Comparison of ENCODE assay signal across 3 cellular contexts in the genomic region with DNA sequence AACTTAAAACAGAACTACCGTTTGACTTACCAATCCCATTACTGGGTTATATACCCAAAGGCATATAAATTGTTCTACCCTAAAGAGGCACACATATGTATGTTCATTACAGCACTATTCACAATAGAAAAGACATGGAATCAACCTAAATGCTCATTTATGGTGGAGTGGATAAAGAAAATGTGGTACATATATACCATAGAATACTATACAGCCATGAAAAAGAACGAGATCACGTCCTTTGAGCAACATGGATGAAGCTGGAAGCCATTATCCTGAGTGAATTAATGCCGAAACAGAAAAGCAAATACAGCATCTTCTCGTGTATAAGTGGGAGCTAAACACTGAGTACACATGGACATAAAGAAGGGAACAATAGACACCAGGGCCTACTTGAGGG.
TF ChIP-seq lines count a peak whose summit lies in the region.

No MANE protein-coding gene starts in this region.

TF ChIP-seq in SK-N-SH treated with all-trans-retinoic acid at 6 μM for 48 hours, 23 proteins besides CTCF, POLR2A, EP300 and RAD21:
- TF ChIP-seq SNAI2 (CRISPR knock-in tag; IDR thresholded peaks at IDR 0.05) (no peak), OSR1 (CRISPR knock-in tag; IDR thresholded peaks at IDR 0.05) (no peak), ZNF565 (CRISPR knock-in tag; conservative IDR thresholded peaks at IDR 0.05; ENCODE audit: low read depth) (no peak), ZNF8 (CRISPR knock-in tag; IDR thresholded peaks at IDR 0.05) (peak; percentile 84), ZNF70 (CRISPR knock-in tag; IDR thresholded peaks at IDR 0.05) (no peak), ZC3H10 (CRISPR knock-in tag; IDR thresholded peaks at IDR 0.05) (no peak)
- TF ChIP-seq, protein P1, sequence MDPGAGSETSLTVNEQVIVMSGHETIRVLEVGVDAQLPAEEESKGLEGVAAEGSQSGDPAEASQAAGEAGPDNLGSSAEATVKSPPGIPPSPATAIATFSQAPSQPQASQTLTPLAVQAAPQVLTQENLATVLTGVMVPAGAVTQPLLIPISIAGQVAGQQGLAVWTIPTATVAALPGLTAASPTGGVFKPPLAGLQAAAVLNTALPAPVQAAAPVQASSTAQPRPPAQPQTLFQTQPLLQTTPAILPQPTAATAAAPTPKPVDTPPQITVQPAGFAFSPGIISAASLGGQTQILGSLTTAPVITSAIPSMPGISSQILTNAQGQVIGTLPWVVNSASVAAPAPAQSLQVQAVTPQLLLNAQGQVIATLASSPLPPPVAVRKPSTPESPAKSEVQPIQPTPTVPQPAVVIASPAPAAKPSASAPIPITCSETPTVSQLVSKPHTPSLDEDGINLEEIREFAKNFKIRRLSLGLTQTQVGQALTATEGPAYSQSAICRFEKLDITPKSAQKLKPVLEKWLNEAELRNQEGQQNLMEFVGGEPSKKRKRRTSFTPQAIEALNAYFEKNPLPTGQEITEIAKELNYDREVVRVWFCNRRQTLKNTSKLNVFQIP (CRISPR knock-in tag; IDR thresholded peaks at IDR 0.05; ENCODE audit: borderline replicate concordance, low read depth) = no peak
- TF ChIP-seq, protein P2, sequence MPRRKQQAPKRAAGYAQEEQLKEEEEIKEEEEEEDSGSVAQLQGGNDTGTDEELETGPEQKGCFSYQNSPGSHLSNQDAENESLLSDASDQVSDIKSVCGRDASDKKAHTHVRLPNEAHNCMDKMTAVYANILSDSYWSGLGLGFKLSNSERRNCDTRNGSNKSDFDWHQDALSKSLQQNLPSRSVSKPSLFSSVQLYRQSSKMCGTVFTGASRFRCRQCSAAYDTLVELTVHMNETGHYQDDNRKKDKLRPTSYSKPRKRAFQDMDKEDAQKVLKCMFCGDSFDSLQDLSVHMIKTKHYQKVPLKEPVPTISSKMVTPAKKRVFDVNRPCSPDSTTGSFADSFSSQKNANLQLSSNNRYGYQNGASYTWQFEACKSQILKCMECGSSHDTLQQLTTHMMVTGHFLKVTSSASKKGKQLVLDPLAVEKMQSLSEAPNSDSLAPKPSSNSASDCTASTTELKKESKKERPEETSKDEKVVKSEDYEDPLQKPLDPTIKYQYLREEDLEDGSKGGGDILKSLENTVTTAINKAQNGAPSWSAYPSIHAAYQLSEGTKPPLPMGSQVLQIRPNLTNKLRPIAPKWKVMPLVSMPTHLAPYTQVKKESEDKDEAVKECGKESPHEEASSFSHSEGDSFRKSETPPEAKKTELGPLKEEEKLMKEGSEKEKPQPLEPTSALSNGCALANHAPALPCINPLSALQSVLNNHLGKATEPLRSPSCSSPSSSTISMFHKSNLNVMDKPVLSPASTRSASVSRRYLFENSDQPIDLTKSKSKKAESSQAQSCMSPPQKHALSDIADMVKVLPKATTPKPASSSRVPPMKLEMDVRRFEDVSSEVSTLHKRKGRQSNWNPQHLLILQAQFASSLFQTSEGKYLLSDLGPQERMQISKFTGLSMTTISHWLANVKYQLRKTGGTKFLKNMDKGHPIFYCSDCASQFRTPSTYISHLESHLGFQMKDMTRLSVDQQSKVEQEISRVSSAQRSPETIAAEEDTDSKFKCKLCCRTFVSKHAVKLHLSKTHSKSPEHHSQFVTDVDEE (CRISPR knock-in tag; IDR thresholded peaks at IDR 0.05) = no peak

TF ChIP-seq in SK-N-SH, 30 proteins besides CTCF, POLR2A, EP300 and RAD21:
- TF ChIP-seq TEAD4 (IDR thresholded peaks at IDR 0.05; ENCODE audit: borderline replicate concordance, insufficient read depth) = no peak
- TF ChIP-seq, protein P3, sequence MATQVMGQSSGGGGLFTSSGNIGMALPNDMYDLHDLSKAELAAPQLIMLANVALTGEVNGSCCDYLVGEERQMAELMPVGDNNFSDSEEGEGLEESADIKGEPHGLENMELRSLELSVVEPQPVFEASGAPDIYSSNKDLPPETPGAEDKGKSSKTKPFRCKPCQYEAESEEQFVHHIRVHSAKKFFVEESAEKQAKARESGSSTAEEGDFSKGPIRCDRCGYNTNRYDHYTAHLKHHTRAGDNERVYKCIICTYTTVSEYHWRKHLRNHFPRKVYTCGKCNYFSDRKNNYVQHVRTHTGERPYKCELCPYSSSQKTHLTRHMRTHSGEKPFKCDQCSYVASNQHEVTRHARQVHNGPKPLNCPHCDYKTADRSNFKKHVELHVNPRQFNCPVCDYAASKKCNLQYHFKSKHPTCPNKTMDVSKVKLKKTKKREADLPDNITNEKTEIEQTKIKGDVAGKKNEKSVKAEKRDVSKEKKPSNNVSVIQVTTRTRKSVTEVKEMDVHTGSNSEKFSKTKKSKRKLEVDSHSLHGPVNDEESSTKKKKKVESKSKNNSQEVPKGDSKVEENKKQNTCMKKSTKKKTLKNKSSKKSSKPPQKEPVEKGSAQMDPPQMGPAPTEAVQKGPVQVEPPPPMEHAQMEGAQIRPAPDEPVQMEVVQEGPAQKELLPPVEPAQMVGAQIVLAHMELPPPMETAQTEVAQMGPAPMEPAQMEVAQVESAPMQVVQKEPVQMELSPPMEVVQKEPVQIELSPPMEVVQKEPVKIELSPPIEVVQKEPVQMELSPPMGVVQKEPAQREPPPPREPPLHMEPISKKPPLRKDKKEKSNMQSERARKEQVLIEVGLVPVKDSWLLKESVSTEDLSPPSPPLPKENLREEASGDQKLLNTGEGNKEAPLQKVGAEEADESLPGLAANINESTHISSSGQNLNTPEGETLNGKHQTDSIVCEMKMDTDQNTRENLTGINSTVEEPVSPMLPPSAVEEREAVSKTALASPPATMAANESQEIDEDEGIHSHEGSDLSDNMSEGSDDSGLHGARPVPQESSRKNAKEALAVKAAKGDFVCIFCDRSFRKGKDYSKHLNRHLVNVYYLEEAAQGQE (IDR thresholded peaks at IDR 0.05; ENCODE audit: low read depth, low read length) = no peak
- TF ChIP-seq JUND (IDR thresholded peaks at IDR 0.05) = no peak
- no peak for TF ChIP-seq YY1 (IDR thresholded peaks at IDR 0.05; ENCODE audit: low read depth)
- TF ChIP-seq, protein P4, sequence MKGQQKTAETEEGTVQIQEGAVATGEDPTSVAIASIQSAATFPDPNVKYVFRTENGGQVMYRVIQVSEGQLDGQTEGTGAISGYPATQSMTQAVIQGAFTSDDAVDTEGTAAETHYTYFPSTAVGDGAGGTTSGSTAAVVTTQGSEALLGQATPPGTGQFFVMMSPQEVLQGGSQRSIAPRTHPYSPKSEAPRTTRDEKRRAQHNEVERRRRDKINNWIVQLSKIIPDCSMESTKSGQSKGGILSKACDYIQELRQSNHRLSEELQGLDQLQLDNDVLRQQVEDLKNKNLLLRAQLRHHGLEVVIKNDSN (IDR thresholded peaks at IDR 0.05; ENCODE audit: borderline replicate concordance, low read depth) = no peak
- no peak for TF ChIP-seq CHD2 (IDR thresholded peaks at IDR 0.05; ENCODE audit: low read length, partially characterized antibody)
- TF ChIP-seq, protein P5, sequence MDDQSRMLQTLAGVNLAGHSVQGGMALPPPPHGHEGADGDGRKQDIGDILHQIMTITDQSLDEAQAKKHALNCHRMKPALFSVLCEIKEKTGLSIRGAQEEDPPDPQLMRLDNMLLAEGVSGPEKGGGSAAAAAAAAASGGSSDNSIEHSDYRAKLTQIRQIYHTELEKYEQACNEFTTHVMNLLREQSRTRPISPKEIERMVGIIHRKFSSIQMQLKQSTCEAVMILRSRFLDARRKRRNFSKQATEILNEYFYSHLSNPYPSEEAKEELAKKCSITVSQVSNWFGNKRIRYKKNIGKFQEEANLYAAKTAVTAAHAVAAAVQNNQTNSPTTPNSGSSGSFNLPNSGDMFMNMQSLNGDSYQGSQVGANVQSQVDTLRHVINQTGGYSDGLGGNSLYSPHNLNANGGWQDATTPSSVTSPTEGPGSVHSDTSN (IDR thresholded peaks at IDR 0.05) = no peak
- TF ChIP-seq, protein P6, sequence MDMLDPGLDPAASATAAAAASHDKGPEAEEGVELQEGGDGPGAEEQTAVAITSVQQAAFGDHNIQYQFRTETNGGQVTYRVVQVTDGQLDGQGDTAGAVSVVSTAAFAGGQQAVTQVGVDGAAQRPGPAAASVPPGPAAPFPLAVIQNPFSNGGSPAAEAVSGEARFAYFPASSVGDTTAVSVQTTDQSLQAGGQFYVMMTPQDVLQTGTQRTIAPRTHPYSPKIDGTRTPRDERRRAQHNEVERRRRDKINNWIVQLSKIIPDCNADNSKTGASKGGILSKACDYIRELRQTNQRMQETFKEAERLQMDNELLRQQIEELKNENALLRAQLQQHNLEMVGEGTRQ (IDR thresholded peaks at IDR 0.05; ENCODE audit: borderline replicate concordance, low read depth, low read length) = no peak

TF ChIP-seq in H1, 55 proteins besides CTCF, POLR2A, EP300 and RAD21:
- peak in 1 of 2 experiments; percentile 44; a peak in 1 of 4 replicates for TF ChIP-seq HDAC2 (IDR thresholded peaks at IDR 0.05; ENCODE audit: borderline replicate concordance in 1 of 2, low read depth in 2 of 2, low read length in 2 of 2)
- TF ChIP-seq KDM1A (IDR thresholded peaks at IDR 0.05; ENCODE audit: borderline replicate concordance, low read length) = peak; percentile 78
- TF ChIP-seq RXRA (IDR thresholded peaks at IDR 0.05; ENCODE audit: insufficient read depth, low read depth, low read length) = no peak
- TF ChIP-seq SRF (IDR thresholded peaks at IDR 0.05; ENCODE audit: low read depth, low read length) = no peak
- no peak for TF ChIP-seq JUND (IDR thresholded peaks at IDR 0.05; ENCODE audit: low read length)
- TF ChIP-seq SP1 (IDR thresholded peaks at IDR 0.05; ENCODE audit: low read depth, low read length) = no peak
- no peak for TF ChIP-seq POU5F1 (IDR thresholded peaks at IDR 0.05; ENCODE audit: low read depth, low read length)
- TF ChIP-seq CHD1 (IDR thresholded peaks at IDR 0.05; ENCODE audit: low read depth, low read length) = no peak
- TF ChIP-seq TEAD4 (IDR thresholded peaks at IDR 0.05; ENCODE audit: low read depth, low read length) = no peak
- TF ChIP-seq GTF2F1 (IDR thresholded peaks at IDR 0.05; ENCODE audit: borderline replicate concordance, low read depth, low read length) = no peak
- no peak for TF ChIP-seq TAF7 (optimal IDR thresholded peaks at IDR 0.05; ENCODE audit: borderline replicate concordance, low read depth, low read length)
